ENCODE assay signal across 11 cellular contexts in genomic region chr1:94395748-94396309, GRCh38.
"Had no signal": no experiment of that assay in that cellular context is flagged by ENCODE, and none has a peak within 500 bp of the region (broad histone marks: within the 10 kb centered on the region; RNA-seq: fewer than 3 reads in every experiment).

No MANE protein-coding gene starts in this region.

- H3K9me3 Mint-ChIP-seq: activated T-helper 1 cell treated with anti-CD3 and anti-CD28 coated beads, Interleukin-12 subunit alpha, Interleukin-12 subunit beta, Interleukin-2, Interleukin-4 antibody, amounts not matched to agents 30 ng/mL and 10 ng/mL and 1 ng/mL, durations not matched to agents 14 hours and 24 hours and 36 hours; central memory CD8-positive, alpha-beta T cell; stimulated activated naive CD8-positive, alpha-beta T cell treated with anti-CD3 and anti-CD28 coated beads, Interleukin-15, amount 100 ng/mL, for 72 hours had no signal

- H3K9me3 ChIP-seq: testis had no signal

- H3K27ac ChIP-seq: testis had no signal

- H3K27ac Mint-ChIP-seq: activated T-helper 1 cell treated with anti-CD3 and anti-CD28 coated beads, Interleukin-12 subunit alpha, Interleukin-12 subunit beta, Interleukin-2, Interleukin-4 antibody, amounts not matched to agents 30 ng/mL and 10 ng/mL and 1 ng/mL, durations not matched to agents 14 hours and 24 hours and 36 hours; endodermal cell; stimulated activated naive CD8-positive, alpha-beta T cell treated with anti-CD3 and anti-CD28 coated beads, Interleukin-15, amount 100 ng/mL, for 72 hours had no signal

- H3K4me1 Mint-ChIP-seq: central memory CD8-positive, alpha-beta T cell; stimulated activated naive CD8-positive, alpha-beta T cell treated with anti-CD3 and anti-CD28 coated beads, Interleukin-15, amount 100 ng/mL, for 72 hours had no signal

- H3K4me3 Mint-ChIP-seq: activated T-helper 1 cell treated with anti-CD3 and anti-CD28 coated beads, Interleukin-12 subunit alpha, Interleukin-12 subunit beta, Interleukin-2, Interleukin-4 antibody, amounts not matched to agents 30 ng/mL and 10 ng/mL and 1 ng/mL, durations not matched to agents 14 hours and 24 hours and 36 hours; central memory CD8-positive, alpha-beta T cell; endodermal cell; stimulated activated naive CD8-positive, alpha-beta T cell treated with anti-CD3 and anti-CD28 coated beads, Interleukin-15, amount 100 ng/mL, for 72 hours had no signal

- DNase-seq: activated CD4-positive, alpha-beta T cell treated with anti-CD3 and anti-CD28 coated beads for 48 hours; activated naive CD4-positive, alpha-beta T cell; dermis blood vessel endothelial cell; stimulated activated CD4-positive, alpha-beta T cell treated with anti-CD3 and anti-CD28 coated beads, Interleukin-4, amount 100 ng/mL, for 1 hour; stimulated activated CD8-positive, alpha-beta memory T cell treated with anti-CD3 and anti-CD28 coated beads, Interleukin-4, amount 100 ng/mL, for 48 hours; stimulated activated naive CD8-positive, alpha-beta T cell treated with anti-CD3 and anti-CD28 coated beads, Interleukin-15, amount 100 ng/mL, for 72 hours; T-helper 1 cell; testis had no signal

- H3K4me3 ChIP-seq: testis had no signal

- H3K4me1 ChIP-seq: testis had no signal

- ATAC-seq: stimulated activated naive CD8-positive, alpha-beta T cell treated with anti-CD3 and anti-CD28 coated beads, Interleukin-15, amount 100 ng/mL, for 72 hours had no signal

- H3K27me3 ChIP-seq: testis had no signal

- H3K27me3 Mint-ChIP-seq: stimulated activated naive CD8-positive, alpha-beta T cell treated with anti-CD3 and anti-CD28 coated beads, Interleukin-15, amount 100 ng/mL, for 72 hours had no signal
